In the genomic region with DNA sequence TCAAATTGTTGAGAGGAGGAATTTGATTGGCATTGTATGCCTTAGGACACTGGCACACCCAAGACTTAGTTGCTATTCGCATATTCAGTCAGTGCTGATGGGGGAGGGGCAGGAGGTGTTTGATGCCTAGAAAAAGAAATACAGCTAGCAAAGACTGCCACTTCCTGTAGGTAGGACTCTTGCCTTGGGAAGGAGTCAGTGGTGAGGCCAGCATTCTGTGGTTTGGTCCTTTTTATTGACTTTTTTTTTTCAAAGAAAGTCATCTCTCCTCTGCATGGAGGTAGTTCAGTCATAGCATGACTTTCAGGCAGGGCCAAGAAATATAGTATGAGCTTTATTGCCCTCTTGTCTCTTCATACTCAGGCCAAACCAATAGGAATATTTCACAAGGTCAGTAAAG, we compare ENCODE assay signal across 1 cellular context.
TF ChIP-seq lines count a peak whose summit lies in the region.

No MANE protein-coding gene starts in this region.

TF ChIP-seq in GM23338, 12 proteins besides CTCF, POLR2A, EP300 and RAD21:
- TF ChIP-seq, protein P1, sequence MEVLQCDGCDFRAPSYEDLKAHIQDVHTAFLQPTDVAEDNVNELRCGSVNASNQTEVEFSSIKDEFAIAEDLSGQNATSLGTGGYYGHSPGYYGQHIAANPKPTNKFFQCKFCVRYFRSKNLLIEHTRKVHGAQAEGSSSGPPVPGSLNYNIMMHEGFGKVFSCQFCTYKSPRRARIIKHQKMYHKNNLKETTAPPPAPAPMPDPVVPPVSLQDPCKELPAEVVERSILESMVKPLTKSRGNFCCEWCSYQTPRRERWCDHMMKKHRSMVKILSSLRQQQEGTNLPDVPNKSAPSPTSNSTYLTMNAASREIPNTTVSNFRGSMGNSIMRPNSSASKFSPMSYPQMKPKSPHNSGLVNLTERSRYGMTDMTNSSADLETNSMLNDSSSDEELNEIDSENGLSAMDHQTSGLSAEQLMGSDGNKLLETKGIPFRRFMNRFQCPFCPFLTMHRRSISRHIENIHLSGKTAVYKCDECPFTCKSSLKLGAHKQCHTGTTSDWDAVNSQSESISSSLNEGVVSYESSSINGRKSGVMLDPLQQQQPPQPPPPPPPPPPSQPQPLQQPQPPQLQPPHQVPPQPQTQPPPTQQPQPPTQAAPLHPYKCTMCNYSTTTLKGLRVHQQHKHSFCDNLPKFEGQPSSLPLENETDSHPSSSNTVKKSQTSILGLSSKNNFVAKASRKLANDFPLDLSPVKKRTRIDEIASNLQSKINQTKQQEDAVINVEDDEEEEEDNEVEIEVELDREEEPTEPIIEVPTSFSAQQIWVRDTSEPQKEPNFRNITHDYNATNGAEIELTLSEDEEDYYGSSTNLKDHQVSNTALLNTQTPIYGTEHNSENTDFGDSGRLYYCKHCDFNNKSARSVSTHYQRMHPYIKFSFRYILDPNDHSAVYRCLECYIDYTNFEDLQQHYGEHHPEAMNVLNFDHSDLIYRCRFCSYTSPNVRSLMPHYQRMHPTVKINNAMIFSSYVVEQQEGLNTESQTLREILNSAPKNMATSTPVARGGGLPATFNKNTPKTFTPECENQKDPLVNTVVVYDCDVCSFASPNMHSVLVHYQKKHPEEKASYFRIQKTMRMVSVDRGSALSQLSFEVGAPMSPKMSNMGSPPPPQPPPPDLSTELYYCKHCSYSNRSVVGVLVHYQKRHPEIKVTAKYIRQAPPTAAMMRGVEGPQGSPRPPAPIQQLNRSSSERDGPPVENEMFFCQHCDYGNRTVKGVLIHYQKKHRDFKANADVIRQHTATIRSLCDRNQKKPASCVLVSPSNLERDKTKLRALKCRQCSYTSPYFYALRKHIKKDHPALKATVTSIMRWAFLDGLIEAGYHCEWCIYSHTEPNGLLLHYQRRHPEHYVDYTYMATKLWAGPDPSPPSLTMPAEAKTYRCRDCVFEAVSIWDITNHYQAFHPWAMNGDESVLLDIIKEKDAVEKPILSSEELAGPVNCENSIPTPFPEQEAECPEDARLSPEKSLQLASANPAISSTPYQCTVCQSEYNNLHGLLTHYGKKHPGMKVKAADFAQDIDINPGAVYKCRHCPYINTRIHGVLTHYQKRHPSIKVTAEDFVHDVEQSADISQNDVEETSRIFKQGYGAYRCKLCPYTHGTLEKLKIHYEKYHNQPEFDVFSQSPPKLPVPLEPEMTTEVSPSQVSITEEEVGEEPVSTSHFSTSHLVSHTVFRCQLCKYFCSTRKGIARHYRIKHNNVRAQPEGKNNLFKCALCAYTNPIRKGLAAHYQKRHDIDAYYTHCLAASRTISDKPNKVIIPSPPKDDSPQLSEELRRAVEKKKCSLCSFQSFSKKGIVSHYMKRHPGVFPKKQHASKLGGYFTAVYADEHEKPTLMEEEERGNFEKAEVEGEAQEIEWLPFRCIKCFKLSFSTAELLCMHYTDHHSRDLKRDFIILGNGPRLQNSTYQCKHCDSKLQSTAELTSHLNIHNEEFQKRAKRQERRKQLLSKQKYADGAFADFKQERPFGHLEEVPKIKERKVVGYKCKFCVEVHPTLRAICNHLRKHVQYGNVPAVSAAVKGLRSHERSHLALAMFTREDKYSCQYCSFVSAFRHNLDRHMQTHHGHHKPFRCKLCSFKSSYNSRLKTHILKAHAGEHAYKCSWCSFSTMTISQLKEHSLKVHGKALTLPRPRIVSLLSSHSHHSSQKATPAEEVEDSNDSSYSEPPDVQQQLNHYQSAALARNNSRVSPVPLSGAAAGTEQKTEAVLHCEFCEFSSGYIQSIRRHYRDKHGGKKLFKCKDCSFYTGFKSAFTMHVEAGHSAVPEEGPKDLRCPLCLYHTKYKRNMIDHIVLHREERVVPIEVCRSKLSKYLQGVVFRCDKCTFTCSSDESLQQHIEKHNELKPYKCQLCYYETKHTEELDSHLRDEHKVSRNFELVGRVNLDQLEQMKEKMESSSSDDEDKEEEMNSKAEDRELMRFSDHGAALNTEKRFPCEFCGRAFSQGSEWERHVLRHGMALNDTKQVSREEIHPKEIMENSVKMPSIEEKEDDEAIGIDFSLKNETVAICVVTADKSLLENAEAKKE (CRISPR knock-in tag; IDR thresholded peaks at IDR 0.05): no peak
- TF ChIP-seq POLR2AphosphoS5 (IDR thresholded peaks at IDR 0.05; ENCODE audit: low read depth): no peak
- no peak for TF ChIP-seq ZNF331 (CRISPR knock-in tag; IDR thresholded peaks at IDR 0.05; ENCODE audit: low read depth)
- no peak for TF ChIP-seq EZH2 (IDR thresholded peaks at IDR 0.05; ENCODE audit: low read depth, unreplicated experiment)
- TF ChIP-seq CREB1 (CRISPR knock-in tag; IDR thresholded peaks at IDR 0.05; ENCODE audit: low read depth): no peak
- TF ChIP-seq ZNF114 (CRISPR knock-in tag; IDR thresholded peaks at IDR 0.05): no peak
- TF ChIP-seq JUNB (IDR thresholded peaks at IDR 0.05; ENCODE audit: unreplicated experiment): no peak
- TF ChIP-seq, protein P2, sequence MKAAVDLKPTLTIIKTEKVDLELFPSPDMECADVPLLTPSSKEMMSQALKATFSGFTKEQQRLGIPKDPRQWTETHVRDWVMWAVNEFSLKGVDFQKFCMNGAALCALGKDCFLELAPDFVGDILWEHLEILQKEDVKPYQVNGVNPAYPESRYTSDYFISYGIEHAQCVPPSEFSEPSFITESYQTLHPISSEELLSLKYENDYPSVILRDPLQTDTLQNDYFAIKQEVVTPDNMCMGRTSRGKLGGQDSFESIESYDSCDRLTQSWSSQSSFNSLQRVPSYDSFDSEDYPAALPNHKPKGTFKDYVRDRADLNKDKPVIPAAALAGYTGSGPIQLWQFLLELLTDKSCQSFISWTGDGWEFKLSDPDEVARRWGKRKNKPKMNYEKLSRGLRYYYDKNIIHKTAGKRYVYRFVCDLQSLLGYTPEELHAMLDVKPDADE (IDR thresholded peaks at IDR 0.05): no peak
- no peak for TF ChIP-seq NANOG (IDR thresholded peaks at IDR 0.05; ENCODE audit: borderline replicate concordance)
- no peak for TF ChIP-seq STAT1 (IDR thresholded peaks at IDR 0.05; ENCODE audit: unreplicated experiment)
- no peak for TF ChIP-seq EZH2phosphoT487 (IDR thresholded peaks at IDR 0.05; ENCODE audit: unreplicated experiment)
- TF ChIP-seq, protein P3, sequence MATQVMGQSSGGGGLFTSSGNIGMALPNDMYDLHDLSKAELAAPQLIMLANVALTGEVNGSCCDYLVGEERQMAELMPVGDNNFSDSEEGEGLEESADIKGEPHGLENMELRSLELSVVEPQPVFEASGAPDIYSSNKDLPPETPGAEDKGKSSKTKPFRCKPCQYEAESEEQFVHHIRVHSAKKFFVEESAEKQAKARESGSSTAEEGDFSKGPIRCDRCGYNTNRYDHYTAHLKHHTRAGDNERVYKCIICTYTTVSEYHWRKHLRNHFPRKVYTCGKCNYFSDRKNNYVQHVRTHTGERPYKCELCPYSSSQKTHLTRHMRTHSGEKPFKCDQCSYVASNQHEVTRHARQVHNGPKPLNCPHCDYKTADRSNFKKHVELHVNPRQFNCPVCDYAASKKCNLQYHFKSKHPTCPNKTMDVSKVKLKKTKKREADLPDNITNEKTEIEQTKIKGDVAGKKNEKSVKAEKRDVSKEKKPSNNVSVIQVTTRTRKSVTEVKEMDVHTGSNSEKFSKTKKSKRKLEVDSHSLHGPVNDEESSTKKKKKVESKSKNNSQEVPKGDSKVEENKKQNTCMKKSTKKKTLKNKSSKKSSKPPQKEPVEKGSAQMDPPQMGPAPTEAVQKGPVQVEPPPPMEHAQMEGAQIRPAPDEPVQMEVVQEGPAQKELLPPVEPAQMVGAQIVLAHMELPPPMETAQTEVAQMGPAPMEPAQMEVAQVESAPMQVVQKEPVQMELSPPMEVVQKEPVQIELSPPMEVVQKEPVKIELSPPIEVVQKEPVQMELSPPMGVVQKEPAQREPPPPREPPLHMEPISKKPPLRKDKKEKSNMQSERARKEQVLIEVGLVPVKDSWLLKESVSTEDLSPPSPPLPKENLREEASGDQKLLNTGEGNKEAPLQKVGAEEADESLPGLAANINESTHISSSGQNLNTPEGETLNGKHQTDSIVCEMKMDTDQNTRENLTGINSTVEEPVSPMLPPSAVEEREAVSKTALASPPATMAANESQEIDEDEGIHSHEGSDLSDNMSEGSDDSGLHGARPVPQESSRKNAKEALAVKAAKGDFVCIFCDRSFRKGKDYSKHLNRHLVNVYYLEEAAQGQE (IDR thresholded peaks at IDR 0.05; ENCODE audit: unreplicated experiment): no peak
